In the genomic region with DNA sequence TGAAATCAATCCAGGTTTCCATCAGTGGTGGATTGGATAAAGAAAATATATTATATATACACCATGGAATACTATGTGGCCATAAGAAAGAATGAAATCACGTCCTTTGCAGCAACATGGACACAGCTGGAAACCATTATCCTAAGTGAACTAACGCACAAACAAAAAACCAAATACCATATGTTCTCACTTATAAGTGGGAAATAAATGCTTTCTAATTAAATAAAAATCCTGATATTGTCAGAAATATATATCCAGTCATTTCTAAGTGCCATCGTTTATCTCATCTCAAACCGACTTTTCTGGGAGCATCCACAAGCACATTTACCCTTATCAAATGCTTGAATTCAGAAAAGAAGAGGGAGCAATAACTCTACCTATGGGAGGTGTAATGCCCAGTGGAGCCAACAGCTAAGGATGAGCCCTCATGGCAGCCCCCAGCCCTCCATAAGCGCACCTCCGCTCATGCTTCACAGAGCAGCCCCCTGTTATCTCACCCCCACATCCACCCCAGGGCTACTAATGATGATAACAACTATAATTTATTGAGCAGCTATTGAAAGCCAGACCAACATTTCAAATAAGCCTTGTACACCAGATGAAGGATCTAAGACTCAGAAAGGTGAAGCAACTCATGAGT, we compare ENCODE assay signal across 19 cellular contexts.
"Had no signal": no experiment of that assay in that cellular context is flagged by ENCODE, and none has a peak within 500 bp of the region (broad histone marks: within the 10 kb centered on the region; RNA-seq: fewer than 3 reads in every experiment).

No MANE protein-coding gene starts in this region.

- H3K27ac ChIP-seq: esophagus squamous epithelium, right atrium auricular region, sigmoid colon, skin epidermis, testis, tibial nerve had no signal

- H3K36me3 Mint-ChIP-seq: natural killer cell treated with Interleukin-12 subunit alpha and Interleukin-12 subunit beta and Interleukin-15 and Interleukin-18, amount 100 ng/mL, for 72 hours; stimulated activated naive B cell treated with anti-CD40 and anti-IgM and Interleukin-4, amounts not matched to agents 10 μg/mL and 1 μg/mL and 100 μg/mL, for 72 hours had no signal

- ATAC-seq: left colon; left ventricle myocardium superior; natural killer cell treated with Interleukin-12 subunit alpha and Interleukin-12 subunit beta and Interleukin-15 and Interleukin-18, amount 100 ng/mL, for 72 hours; stimulated activated naive B cell treated with anti-CD40 and anti-IgM and Interleukin-4, amounts not matched to agents 10 μg/mL and 1 μg/mL and 100 μg/mL, for 72 hours; stimulated activated naive CD8-positive, alpha-beta T cell treated with anti-CD3 and anti-CD28 coated beads, Interleukin-15, amount 100 ng/mL, for 72 hours had no signal

- H3K4me3 ChIP-seq: esophagus squamous epithelium, lung, right atrium auricular region, sigmoid colon, skin epidermis, testis, tibial nerve had no signal

- H3K27me3 ChIP-seq: right atrium auricular region, testis had no signal

- H3K36me3 ChIP-seq: esophagus squamous epithelium, right atrium auricular region, sigmoid colon, tibial nerve had no signal

- H3K9me3 ChIP-seq: esophagus squamous epithelium, right atrium auricular region, sigmoid colon, testis, tibial nerve had no signal

- H3K4me1 ChIP-seq: esophagus squamous epithelium, right atrium auricular region, sigmoid colon, testis, tibial nerve had no signal

- DNase-seq: cerebellar nuclear complex; dermis blood vessel endothelial cell; esophagus squamous epithelium; left colon; left ventricle myocardium superior; mesenchymal stem cell; midbrain; occipital lobe; sigmoid colon; stimulated activated CD4-positive, alpha-beta T cell treated with anti-CD3 and anti-CD28 coated beads, Interleukin-2, amount 100 ng/mL, for 24 hours; stimulated activated CD4-positive, alpha-beta T cell treated with anti-CD3 and anti-CD28 coated beads, Interleukin-4, amount 100 ng/mL, for 4 hours; stimulated activated naive B cell treated with anti-CD40 and anti-IgM and Interleukin-4, amounts not matched to agents 10 μg/mL and 1 μg/mL and 100 μg/mL, for 72 hours; stimulated activated naive CD8-positive, alpha-beta T cell treated with anti-CD3 and anti-CD28 coated beads, Interleukin-15, amount 100 ng/mL, for 72 hours; testis had no signal

- H3K4me3 Mint-ChIP-seq: natural killer cell treated with Interleukin-12 subunit alpha and Interleukin-12 subunit beta and Interleukin-15 and Interleukin-18, amount 100 ng/mL, for 72 hours; stimulated activated naive B cell treated with anti-CD40 and anti-IgM and Interleukin-4, amounts not matched to agents 10 μg/mL and 1 μg/mL and 100 μg/mL, for 72 hours; stimulated activated naive CD8-positive, alpha-beta T cell treated with anti-CD3 and anti-CD28 coated beads, Interleukin-15, amount 100 ng/mL, for 72 hours had no signal

- H3K4me1 Mint-ChIP-seq: stimulated activated naive B cell treated with anti-CD40 and anti-IgM and Interleukin-4, amounts not matched to agents 10 μg/mL and 1 μg/mL and 100 μg/mL, for 72 hours; stimulated activated naive CD8-positive, alpha-beta T cell treated with anti-CD3 and anti-CD28 coated beads, Interleukin-15, amount 100 ng/mL, for 72 hours had no signal

- H3K27ac Mint-ChIP-seq: natural killer cell treated with Interleukin-12 subunit alpha and Interleukin-12 subunit beta and Interleukin-15 and Interleukin-18, amount 100 ng/mL, for 72 hours; stimulated activated naive B cell treated with anti-CD40 and anti-IgM and Interleukin-4, amounts not matched to agents 10 μg/mL and 1 μg/mL and 100 μg/mL, for 72 hours; stimulated activated naive CD8-positive, alpha-beta T cell treated with anti-CD3 and anti-CD28 coated beads, Interleukin-15, amount 100 ng/mL, for 72 hours had no signal

- H3K9me3 Mint-ChIP-seq: natural killer cell treated with Interleukin-12 subunit alpha and Interleukin-12 subunit beta and Interleukin-15 and Interleukin-18, amount 100 ng/mL, for 72 hours; stimulated activated naive B cell treated with anti-CD40 and anti-IgM and Interleukin-4, amounts not matched to agents 10 μg/mL and 1 μg/mL and 100 μg/mL, for 72 hours; stimulated activated naive CD8-positive, alpha-beta T cell treated with anti-CD3 and anti-CD28 coated beads, Interleukin-15, amount 100 ng/mL, for 72 hours had no signal
